ENCODE assay signal across 11 cellular contexts in the genomic region with DNA sequence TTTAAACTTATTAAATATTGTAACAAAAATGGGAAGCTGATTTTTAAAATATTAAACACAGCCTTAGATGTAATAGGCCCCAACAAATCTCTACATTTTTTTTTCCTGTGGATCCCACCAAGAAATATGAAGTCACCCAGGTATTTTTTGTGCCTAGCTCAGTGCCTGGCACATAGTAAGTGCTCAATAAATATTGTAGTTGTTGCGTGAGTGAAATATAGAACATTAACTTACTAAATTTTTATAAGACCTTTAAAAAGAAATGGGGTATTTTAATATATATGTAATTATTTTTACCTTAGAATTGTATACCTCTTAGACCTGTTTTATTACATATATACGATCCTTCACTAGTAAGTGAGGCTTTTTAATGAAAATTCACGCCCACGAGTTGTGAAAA. TPM values are rescaled to one million over a fixed set of nuclear protein-coding genes. Genes with fewer than 3 reads are reported as not detected.
DNase-seq lines count a peak whose midpoint lies in the region; ATAC-seq and TF ChIP-seq lines count a peak whose summit lies in the region.
"Had no signal": no experiment of that assay in that cellular context is flagged by ENCODE, and none has a peak within 500 bp of the region (broad histone marks: within the 10 kb centered on the region; RNA-seq: fewer than 3 reads in every experiment).

No MANE protein-coding gene starts in this region.

- WGBS in H9 (ENCODE audit: extremely low coverage, insufficient read length, low lambda C conversion rate): no CpG with 5 or more reads among the region's 4 CpGs
- WGBS in prostate gland: 88% methylated on average over 4 of the region's 4 CpGs

- no peaks in the 10 kb centered on the region for H3K4me1 Mint-ChIP-seq in H9

- no peaks in the 10 kb centered on the region for H3K79me1 ChIP-seq in H9 (ENCODE audit: insufficient read depth, low read depth, low read length, poor library complexity, severe bottlenecking)

- H3K4me3 Mint-ChIP-seq in H9: peak overlapping the region; percentile 75 to 83

- no peak overlapping the region for H2AFZ ChIP-seq in H9 (ENCODE audit: low read length)

- no peak overlapping the region for H4K91ac ChIP-seq in H9 (ENCODE audit: insufficient read length, low read depth, low read length)

- no peak overlapping the region for H2BK20ac ChIP-seq in H9 (ENCODE audit: low read depth, low read length, poor library complexity, severe bottlenecking)

- H3T11ph ChIP-seq in H9 (ENCODE audit: low read length): no peak overlapping the region

- no peak for DNase-seq in H9
- no peak for DNase-seq in adipocyte (ENCODE audit: low read depth)
- DNase-seq in prostate gland (ENCODE audit: low spot score): no peak
- no peak for DNase-seq in ureter (ENCODE audit: low spot score)
- DNase-seq in NCI-H2107 (lab: John Stamatoyannopoulos, UW): no peak
- DNase-seq: activated CD4-positive, alpha-beta T cell treated with anti-CD3 and anti-CD28 coated beads for 4 hours; NCI-H1694 had no signal

- H2BK120ac ChIP-seq in H9 (ENCODE audit: low read depth, low read length, poor library complexity, severe bottlenecking): no peak overlapping the region

- H3K23me2 ChIP-seq in H9 (ENCODE audit: insufficient read length, low read depth, low read length, poor library complexity, severe bottlenecking): no peaks in the 10 kb centered on the region

- no peak overlapping the region for H4K5ac ChIP-seq in H9 (ENCODE audit: insufficient read length, low read depth, low read length)

- H3K14ac ChIP-seq in H9 (ENCODE audit: insufficient read depth, low read length): no peak overlapping the region

- no peak overlapping the region for H2BK12ac ChIP-seq in H9 (ENCODE audit: insufficient read length, low read depth, low read length)

- peaks cover 1% of the 10 kb centered on the region; the same call in 1 of the 2 replicates for H3K79me2 ChIP-seq in H9 (ENCODE audit: insufficient read depth, low read length)

- H3K9ac ChIP-seq in H9 (ENCODE audit: extremely low read depth, insufficient read length, low read length) (no peak overlapping the region), adipocyte (ENCODE audit: low read length) (peak overlapping the region; percentile 86)

- H3K36me3 Mint-ChIP-seq in H9 (ENCODE audit: insufficient read depth in 1 of 3, low read depth in 3 of 3): peaks cover 25 to 31% (median 27%) of the 10 kb centered on the region in 3 experiments

- no peak overlapping the region for H3K18ac ChIP-seq in H9 (ENCODE audit: insufficient read length, low read depth, low read length)

- no peak overlapping the region for H2BK15ac ChIP-seq in H9 (ENCODE audit: low read depth, low read length)

- no peak overlapping the region for H3K23ac ChIP-seq in H9 (ENCODE audit: insufficient read length, low read depth, low read length)

- no peaks in the 10 kb centered on the region; the same call in 1 of the 2 replicates for H3K27me3 Mint-ChIP-seq in H9 (ENCODE audit: low read depth)

- TF ChIP-seq POLR2A in prostate gland (IDR thresholded peaks at IDR 0.05): no peak

- peaks cover 29 to 30% of the 10 kb centered on the region in 2 experiments for H3K9me3 Mint-ChIP-seq in H9

- H3K27me3 ChIP-seq in H9 (ENCODE audit: insufficient read depth, low read length) (no peaks in the 10 kb centered on the region), adipocyte (replicated peaks; ENCODE audit: control insufficient read depth, insufficient read depth, low read length) (no peaks in the 10 kb centered on the region), prostate gland (replicated peaks; ENCODE audit: insufficient read depth) (no peaks in the 10 kb centered on the region)

- peaks cover 4% of the 10 kb centered on the region for H3K9me3 ChIP-seq in H9 (ENCODE audit: control insufficient read depth, low read depth, low read length)
- peaks cover 21% of the 10 kb centered on the region for H3K9me3 ChIP-seq in adipocyte (ENCODE audit: control insufficient read depth, low read length)
- H3K9me3 ChIP-seq in prostate gland: no peaks in the 10 kb centered on the region
- H3K9me3 ChIP-seq: HAP-1 had no signal

- peak overlapping the region; percentile 36 for H3K4me2 ChIP-seq in H9 (ENCODE audit: insufficient read depth, insufficient read length, low read length)

- no peak overlapping the region for H3K27ac Mint-ChIP-seq in H9

- no peak overlapping the region for H3K56ac ChIP-seq in H9 (ENCODE audit: insufficient read length, low read depth, low read length)

- no peak for ATAC-seq in GM19023 (IDR thresholded peaks at IDR 0.05; ENCODE audit: unreplicated experiment)
- no peak for ATAC-seq in GM18909 (IDR thresholded peaks at IDR 0.05; ENCODE audit: poor library complexity, unreplicated experiment)

- H3K27ac ChIP-seq in H9 (ENCODE audit: insufficient read length, low read depth, low read length) (no peak overlapping the region), prostate gland (peak overlapping the region in 1 of 2 donors; percentile 72)

- H3K4me1 ChIP-seq in H9 (ENCODE audit: insufficient read depth, low read length): no peaks in the 10 kb centered on the region
- peaks cover 6% of the 10 kb centered on the region for H3K4me1 ChIP-seq in adipocyte (ENCODE audit: control insufficient read depth, insufficient read depth, low read length)
- H3K4me1 ChIP-seq in prostate gland (replicated peaks): no peaks in the 10 kb centered on the region

- intact Hi-C loops in prostate gland (cut with DNase I): no loop called here

- H3K4me3 ChIP-seq in adipocyte (ENCODE audit: low read length) (peak overlapping the region; percentile 86), iPS-11a (ENCODE audit: low read depth, low read length) (peak overlapping the region; percentile 69), prostate gland (peak overlapping the region; percentile 60)

- H2BK5ac ChIP-seq in H9 (ENCODE audit: insufficient read length, low read length): no peak overlapping the region

- H3K4ac ChIP-seq in H9 (ENCODE audit: low read depth, low read length): no peak overlapping the region

- TF ChIP-seq CTCF in H9 (conservative IDR thresholded peaks at IDR 0.05): no peak
- no peak for TF ChIP-seq CTCF in prostate gland (IDR thresholded peaks at IDR 0.05)

- H4K20me1 ChIP-seq in H9 (ENCODE audit: control insufficient read depth, insufficient read depth, insufficient read length): no peaks in the 10 kb centered on the region

- H3K36me3 ChIP-seq in adipocyte (ENCODE audit: control insufficient read depth, insufficient read depth, low read length, severe bottlenecking) (no peaks in the 10 kb centered on the region), prostate gland (no peaks in the 10 kb centered on the region)
- H3K36me3 ChIP-seq: HAP-1 had no signal

- H4K8ac ChIP-seq in H9 (replicated peaks; ENCODE audit: insufficient read length, low read depth, low read length): no peak overlapping the region

- H2AK5ac ChIP-seq in H9 (ENCODE audit: insufficient read length, low read length): no peak overlapping the region

RNA-seq across cellular contexts. Expression of a gene that starts 0.6 kb away (rescaled TPM):
- total RNA-seq in H9 (2021) (38.2 and 39.7 TPM in 2 replicates), prostate gland (10 to 100 TPM; 16.5 to 26.8 TPM), ureter (27.5 TPM)
